14 cellular contexts compared by ENCODE assay signal in the genomic region with DNA sequence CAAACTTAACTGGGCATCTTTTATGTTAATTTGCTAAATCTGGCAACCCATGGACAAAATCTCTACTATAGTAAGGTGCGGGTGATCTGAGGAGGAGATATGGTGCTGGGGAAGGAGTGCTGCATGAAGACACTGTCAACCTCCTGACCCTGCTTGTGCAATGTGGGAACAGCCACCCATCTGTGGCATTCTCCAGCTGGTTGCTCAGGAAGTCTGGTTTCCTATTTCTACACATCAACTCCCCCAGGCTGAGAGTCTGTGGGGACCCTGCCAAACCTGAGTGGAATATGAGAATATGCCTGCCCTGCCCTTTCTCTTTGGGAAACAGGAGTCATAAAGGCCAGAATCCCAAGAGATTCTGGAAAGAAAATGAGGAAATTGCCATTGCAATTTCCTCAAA.
DNase-seq lines count a peak whose midpoint lies in the region; ATAC-seq and TF ChIP-seq lines count a peak whose summit lies in the region.
"Had no signal": no experiment of that assay in that cellular context is flagged by ENCODE, and none has a peak within 500 bp of the region (broad histone marks: within the 10 kb centered on the region; RNA-seq: fewer than 3 reads in every experiment).

No MANE protein-coding gene starts in this region.

- peak; percentile 83 for DNase-seq in GF-D8 (lab: John Stamatoyannopoulos, UW)
- DNase-seq in NCI-H2171 (lab: John Stamatoyannopoulos, UW): peak; percentile 28
- DNase-seq in epithelial cell of esophagus (ENCODE audit: low read depth): peak; percentile 2
- DNase-seq in nephron progenitor cell: peak; percentile 23
- DNase-seq in NCI-H345 (lab: John Stamatoyannopoulos, UW): no peak
- DNase-seq in nucleus accumbens (lab: John Stamatoyannopoulos, UW): no peak
- no peak for DNase-seq in activated CD8-positive, alpha-beta memory T cell treated with anti-CD3 and anti-CD28 coated beads, Interleukin-2, amount 50 U/mL, for 48 hours
- DNase-seq: activated CD4-positive, alpha-beta memory T cell treated with anti-CD3 and anti-CD28 coated beads for 36 hours; islet precursor cell had no signal

- no peaks in the 10 kb centered on the region for H3K36me3 Mint-ChIP-seq in nephron progenitor cell (ENCODE audit: low read depth)
- H3K36me3 Mint-ChIP-seq: activated CD4-positive, alpha-beta memory T cell treated with anti-CD3 and anti-CD28 coated beads for 36 hours; IgD-negative memory B cell had no signal

- TF ChIP-seq CTCF in epithelial cell of esophagus (IDR thresholded peaks at IDR 0.05; ENCODE audit: insufficient read depth, low read depth, low read length, missing control alignments): no peak
- TF ChIP-seq CTCF in nephron progenitor cell (IDR thresholded peaks at IDR 0.05): no peak

- no peak for ATAC-seq in HG02970 (IDR thresholded peaks at IDR 0.05; ENCODE audit: low FRiP score, unreplicated experiment)
- ATAC-seq: GM23338 had no signal

- peak overlapping the region; percentile 47 for H3K27ac Mint-ChIP-seq in nephron progenitor cell
- H3K27ac Mint-ChIP-seq: activated CD4-positive, alpha-beta memory T cell treated with anti-CD3 and anti-CD28 coated beads for 36 hours; GM23338; IgD-negative memory B cell; nephron had no signal

- no peak overlapping the region for H3K4me3 ChIP-seq in epithelial cell of esophagus (ENCODE audit: low read length)
- H3K4me3 ChIP-seq: GM23338, tibial nerve had no signal

- peaks cover 20% of the 10 kb centered on the region for H3K9me3 Mint-ChIP-seq in nephron progenitor cell
- H3K9me3 Mint-ChIP-seq: activated CD4-positive, alpha-beta memory T cell treated with anti-CD3 and anti-CD28 coated beads for 36 hours; GM23338; nephron had no signal

- no peaks in the 10 kb centered on the region for H3K27me3 Mint-ChIP-seq in nephron progenitor cell (ENCODE audit: low read depth, poor library complexity)

- H3K4me3 Mint-ChIP-seq in nephron progenitor cell: no peak overlapping the region
- H3K4me3 Mint-ChIP-seq: activated CD4-positive, alpha-beta memory T cell treated with anti-CD3 and anti-CD28 coated beads for 36 hours; GM23338; IgD-negative memory B cell; nephron had no signal

- peaks cover 46% of the 10 kb centered on the region for H3K4me1 Mint-ChIP-seq in nephron progenitor cell
- H3K4me1 Mint-ChIP-seq: GM23338, IgD-negative memory B cell had no signal

Comparison
In these comparisons a context has a peak if more than half of its experiments do, and no peak if none do; other contexts are left out.
1. DNase-seq: peak in GF-D8 (single experiment), NCI-H2171 (single experiment), epithelial cell of esophagus (single experiment) and nephron progenitor cell (single experiment); none in NCI-H345 (single experiment), nucleus accumbens (0 of 56) and activated CD8-positive, alpha-beta memory T cell treated with anti-CD3 and anti-CD28 coated beads, Interleukin-2, amount 50 U/mL, for 48 hours (single experiment).